1 cellular context compared by ENCODE assay signal in genomic region chr16:84919751-84920150, GRCh38.
TF ChIP-seq lines count a peak whose summit lies in the region.

No MANE protein-coding gene starts in this region.

TF ChIP-seq in SK-N-SH treated with all-trans-retinoic acid at 6 μM for 48 hours, 23 proteins besides CTCF, POLR2A, EP300 and RAD21 (continued from another document):
- no peak for TF ChIP-seq CSRNP3 (CRISPR knock-in tag; IDR thresholded peaks at IDR 0.05)
- TF ChIP-seq TCF4 (CRISPR knock-in tag; IDR thresholded peaks at IDR 0.05; ENCODE audit: borderline replicate concordance): no peak
- no peak for TF ChIP-seq RARB (CRISPR knock-in tag; IDR thresholded peaks at IDR 0.05)
- TF ChIP-seq OSR1 (CRISPR knock-in tag; IDR thresholded peaks at IDR 0.05): no peak
- TF ChIP-seq CREB5 (CRISPR knock-in tag; IDR thresholded peaks at IDR 0.05; ENCODE audit: low read depth): no peak
- TF ChIP-seq CSDC2 (CRISPR knock-in tag; IDR thresholded peaks at IDR 0.05): no peak
